ENCODE assay signal across 22 cellular contexts in genomic region chr17:57584050-57584551, GRCh38.
DNase-seq lines count a peak whose midpoint lies in the region; ATAC-seq and TF ChIP-seq lines count a peak whose summit lies in the region.
"Had no signal": no experiment of that assay in that cellular context is flagged by ENCODE, and none has a peak within 500 bp of the region (broad histone marks: within the 10 kb centered on the region; RNA-seq: fewer than 3 reads in every experiment).

No MANE protein-coding gene starts in this region.

- peak; percentile 47; the same call in 1 of the 2 replicates for TF ChIP-seq RAD21 in SK-N-SH (IDR thresholded peaks at IDR 0.05; ENCODE audit: low read length)

- H3K4me1 ChIP-seq in right atrium auricular region, result peaks cover 0 to 5% of the 10 kb centered on the region in 2 donors
- peaks cover 13 to 89% of the 10 kb centered on the region in 2 experiments; a peak in 3 of 4 replicates for H3K4me1 ChIP-seq in SK-N-SH (ENCODE audit: control insufficient read depth in 1 of 2, insufficient read depth in 2 of 2, low read depth in 1 of 2, low read length in 1 of 2)
- H3K4me1 ChIP-seq: prostate gland had no signal

- ATAC-seq in Right ventricle myocardium superior (ENCODE audit: poor library complexity), result peak; percentile 74
- peak; percentile 38 for ATAC-seq in sciatic nerve
- ATAC-seq: activated CD4-positive, alpha-beta T cell treated with anti-CD3 and anti-CD28 coated beads for 36 hours; activated naive CD8-positive, alpha-beta T cell treated with anti-CD3 and anti-CD28 coated beads, Interleukin-2, amount 50 U/mL, for 24 hours; gastrocnemius medialis; Panc1 had no signal

- TF ChIP-seq CTCF in right atrium auricular region (IDR thresholded peaks at IDR 0.05) (no peak), SK-N-SH (IDR thresholded peaks at IDR 0.05) (no peak), fibroblast of villous mesenchyme (IDR thresholded peaks at IDR 0.05; ENCODE audit: insufficient read depth, low read depth, low read length) (no peak)

- H3K79me2 ChIP-seq in SK-N-SH (ENCODE audit: insufficient read depth), result no peaks in the 10 kb centered on the region

- H3K4me3 ChIP-seq in right atrium auricular region (no peak overlapping the region), SK-N-SH (ENCODE audit: low read depth in 2 of 2, low read length in 1 of 2) (no peak overlapping the region), fibroblast of villous mesenchyme (ENCODE audit: low read depth, low read length) (no peak overlapping the region)
- H3K4me3 ChIP-seq: BLaER1 treated with 17β-estradiol and CSF1 and Interleukin-3, amounts not matched to agents 10 nM and 100 nM; gastrocnemius medialis; lung; prostate gland; SJCRH30 had no signal

- no peaks in the 10 kb centered on the region for H3F3A ChIP-seq in SK-N-SH (replicated peaks; ENCODE audit: insufficient read depth)

- CTCF ChIA-PET in SK-N-SH (lab: Yijun Ruan, JAX), result interaction anchor here (0.8 to 7.6 kb wide), 16 partner anchors 14 to 341 kb away, joined by 3 to 109 read pairs (median 5); no protein-coding TSS in a partner anchor

- peak in 1 of 2 experiments; percentile 86; a peak in 1 of 4 replicates for TF ChIP-seq EP300 in SK-N-SH (IDR thresholded peaks at IDR 0.05; ENCODE audit: borderline replicate concordance in 1 of 2, low read depth in 1 of 2, low read length in 1 of 2)

- H3K27me3 ChIP-seq in right atrium auricular region, result no peaks in the 10 kb centered on the region
- no peaks in the 10 kb centered on the region for H3K27me3 ChIP-seq in SK-N-SH (ENCODE audit: insufficient read depth)
- H3K27me3 ChIP-seq: BLaER1 treated with 17β-estradiol and CSF1 and Interleukin-3, amounts not matched to agents 10 nM and 100 nM; gastrocnemius medialis; SJCRH30 had no signal

- no peaks in the 10 kb centered on the region for H4K20me1 ChIP-seq in SK-N-SH (ENCODE audit: insufficient read depth)

- H3K4me2 ChIP-seq in SK-N-SH, result no peak overlapping the region
- H3K4me2 ChIP-seq: BLaER1 treated with 17β-estradiol and CSF1 and Interleukin-3, amounts not matched to agents 10 nM and 100 nM had no signal

- no peak overlapping the region for H2AFZ ChIP-seq in SK-N-SH (ENCODE audit: low read depth)

- H3K9me2 ChIP-seq in SK-N-SH, result no peaks in the 10 kb centered on the region

- H3K27ac ChIP-seq in right atrium auricular region (no peak overlapping the region), SK-N-SH (ENCODE audit: low read depth in 2 of 2, low read length in 1 of 2) (peak overlapping the region in 1 of 2 experiments; percentile 100; a peak in 2 of 4 replicates)
- H3K27ac ChIP-seq: BLaER1 treated with 17β-estradiol and CSF1 and Interleukin-3, amounts not matched to agents 10 nM and 100 nM; epithelial cell of prostate; gastrocnemius medialis; prostate gland; SJCRH30 had no signal

- 66% methylated on average over 9 of the region's 9 CpGs for WGBS in SK-N-SH (ENCODE audit: low lambda C conversion rate)

- no peaks in the 10 kb centered on the region for H3K9me3 ChIP-seq in right atrium auricular region
- no peaks in the 10 kb centered on the region for H3K9me3 ChIP-seq in SK-N-SH
- H3K9me3 ChIP-seq: BLaER1 treated with 17β-estradiol and CSF1 and Interleukin-3, amounts not matched to agents 10 nM and 100 nM; gastrocnemius medialis; prostate gland; SJCRH30 had no signal

- DNase-seq in Right ventricle myocardium superior (no peak), right atrium auricular region (ENCODE audit: low spot score) (no peak), SK-N-SH (peak; percentile 83), fibroblast of villous mesenchyme (ENCODE audit: low read depth) (peak; percentile 81), sciatic nerve (ENCODE audit: low spot score) (no peak), inferior parietal cortex (ENCODE audit: extremely low spot score) (no peak), kidney glomerular epithelial cell (lab: John Stamatoyannopoulos, UW) (no peak)
- DNase-seq in stimulated activated CD4-positive, alpha-beta T cell treated with anti-CD3 and anti-CD28 coated beads, Interleukin-2, amount 100 ng/mL, for 24 hours, result no peak
- DNase-seq: 8988T; activated CD4-positive, alpha-beta T cell treated with anti-CD3 and anti-CD28 coated beads for 36 hours; activated gamma-delta T cell; activated naive CD8-positive, alpha-beta T cell treated with anti-CD3 and anti-CD28 coated beads, Interleukin-2, amount 50 U/mL, for 24 hours; Calu3; gastrocnemius medialis; kidney; NCI-H2081 treated with DMSO at 0.1 percent for 48 hours; SJCRH30 had no signal

- POLR2A ChIA-PET in SK-N-SH (lab: Yijun Ruan, JAX), result interaction anchor here (0.7 to 4.5 kb wide), 17 partner anchors 10 to 219 kb away, joined by 3 to 66 read pairs (median 9); no protein-coding TSS in a partner anchor

- intact Hi-C loops in Right ventricle myocardium superior (cut with DNase I), result no loop called here
- intact Hi-C loops in sciatic nerve (cut with DNase I), result no loop called here

- no peaks in the 10 kb centered on the region for H3K36me3 ChIP-seq in right atrium auricular region
- no peaks in the 10 kb centered on the region for H3K36me3 ChIP-seq in SK-N-SH (replicated peaks in 1 of 2; ENCODE audit: control insufficient read depth in 1 of 2, insufficient read depth in 2 of 2, low read length in 1 of 2)
- H3K36me3 ChIP-seq: gastrocnemius medialis, prostate gland, SJCRH30 had no signal

- H3K9ac ChIP-seq in SK-N-SH, result no peak overlapping the region
- H3K9ac ChIP-seq: BLaER1 treated with 17β-estradiol and CSF1 and Interleukin-3, amounts not matched to agents 10 nM and 100 nM had no signal

TF ChIP-seq in SK-N-SH, 30 proteins besides CTCF, POLR2A, EP300 and RAD21 (continues in another document):
- TF ChIP-seq YY1 (IDR thresholded peaks at IDR 0.05; ENCODE audit: low read depth), result no peak
- no peak for TF ChIP-seq MAX (IDR thresholded peaks at IDR 0.05; ENCODE audit: low read depth)
- no peak for TF ChIP-seq IRF3 (IDR thresholded peaks at IDR 0.05; ENCODE audit: low read depth, low read length)
- TF ChIP-seq TEAD4 (IDR thresholded peaks at IDR 0.05; ENCODE audit: borderline replicate concordance, insufficient read depth), result no peak
- TF ChIP-seq FOXJ3 (CRISPR knock-in tag; IDR thresholded peaks at IDR 0.05), result peak; percentile 81; the same call in 1 of the 2 replicates
- no peak for TF ChIP-seq NRF1 (IDR thresholded peaks at IDR 0.05; ENCODE audit: low read depth, low read length)
- peak; percentile 76 for TF ChIP-seq GATA2 (CRISPR knock-in tag; IDR thresholded peaks at IDR 0.05)
- no peak for TF ChIP-seq USF1 (IDR thresholded peaks at IDR 0.05; ENCODE audit: borderline replicate concordance, low read depth)
- TF ChIP-seq FOSL2 (IDR thresholded peaks at IDR 0.05; ENCODE audit: borderline replicate concordance, low read depth), result no peak
- TF ChIP-seq SIN3A (IDR thresholded peaks at IDR 0.05; ENCODE audit: borderline replicate concordance, low read depth, low read length), result no peak
- peak; percentile 87 for TF ChIP-seq RCOR1 (IDR thresholded peaks at IDR 0.05; ENCODE audit: low read length)
- no peak for TF ChIP-seq CHD2 (IDR thresholded peaks at IDR 0.05; ENCODE audit: low read length, partially characterized antibody)
- TF ChIP-seq PBX3 (IDR thresholded peaks at IDR 0.05), result no peak
- no peak for TF ChIP-seq NFIC (IDR thresholded peaks at IDR 0.05; ENCODE audit: borderline replicate concordance)
- no peak for TF ChIP-seq FOXM1 (IDR thresholded peaks at IDR 0.05; ENCODE audit: low read depth)
- TF ChIP-seq MXI1 (IDR thresholded peaks at IDR 0.05; ENCODE audit: low read depth, low read length), result no peak
- TF ChIP-seq SMC3 (IDR thresholded peaks at IDR 0.05; ENCODE audit: low read depth, low read length), result peak; percentile 29; the same call in 1 of the 2 replicates
- no peak for TF ChIP-seq ELF1 (IDR thresholded peaks at IDR 0.05)
- TF ChIP-seq RXRA (IDR thresholded peaks at IDR 0.05; ENCODE audit: borderline replicate concordance, low read depth), result no peak
- TF ChIP-seq USF2 (IDR thresholded peaks at IDR 0.05; ENCODE audit: borderline replicate concordance, low read depth, low read length), result no peak
- TF ChIP-seq EZH2phosphoT487 (IDR thresholded peaks at IDR 0.05; ENCODE audit: borderline replicate concordance, low read depth), result no peak

Comparison
In these comparisons a context has a peak if more than half of its experiments do, and no peak if none do; other contexts are left out.
1. DNase-seq: peak in SK-N-SH (single experiment) and fibroblast of villous mesenchyme (single experiment); none in Right ventricle myocardium superior (single experiment), right atrium auricular region (single experiment), sciatic nerve (single experiment), inferior parietal cortex (single experiment), stimulated activated CD4-positive, alpha-beta T cell treated with anti-CD3 and anti-CD28 coated beads, Interleukin-2, amount 100 ng/mL, for 24 hours (0 of 2) and kidney glomerular epithelial cell (single experiment).